ENCODE assay signal across 15 cellular contexts in the genomic region with DNA sequence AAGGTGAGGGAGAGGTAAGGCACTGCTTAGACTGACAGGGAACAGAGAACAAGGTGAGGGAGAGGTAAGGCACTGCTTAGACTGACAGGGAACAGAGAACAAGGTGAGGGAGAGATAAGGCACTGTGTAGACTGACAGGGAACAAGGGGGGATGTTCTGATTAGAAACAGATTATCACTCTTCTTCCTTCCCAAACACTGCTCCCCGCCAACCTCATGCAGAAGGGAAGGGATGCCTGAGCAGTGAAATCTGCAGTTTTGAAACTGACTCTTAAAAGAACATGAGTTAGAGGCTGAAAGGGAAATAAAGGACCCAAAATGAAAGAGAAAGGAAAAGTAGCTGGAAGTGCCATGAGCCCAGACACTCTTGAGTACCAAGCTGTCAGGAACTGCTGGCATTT.
"Had no signal": no experiment of that assay in that cellular context is flagged by ENCODE, and none has a peak within 500 bp of the region (broad histone marks: within the 10 kb centered on the region; RNA-seq: fewer than 3 reads in every experiment).

No MANE protein-coding gene starts in this region.

- H3K27ac Mint-ChIP-seq: memory B cell, type B pancreatic cell had no signal

- H3K4me3 Mint-ChIP-seq: memory B cell, type B pancreatic cell had no signal

- DNase-seq: activated CD8-positive, alpha-beta memory T cell treated with anti-CD3 and anti-CD28 coated beads, Interleukin-2, amount 50 U/mL, for 4 hours; anterior cingulate cortex; brain microvascular endothelial cell; erythroblast; foreskin melanocyte; glutamatergic neuron; kidney glomerular epithelial cell; left ventricle myocardium inferior; right cardiac atrium; SHP77 treated with DMSO at 0.1 percent for 48 hours; SK-N-SH; stimulated activated CD4-positive, alpha-beta T cell treated with anti-CD3 and anti-CD28 coated beads, Interleukin-2, amount 100 ng/mL, for 24 hours; testis had no signal

- H3K27me3 Mint-ChIP-seq: memory B cell, type B pancreatic cell had no signal

- H3K9me3 Mint-ChIP-seq: memory B cell, type B pancreatic cell had no signal
